In the genomic region with DNA sequence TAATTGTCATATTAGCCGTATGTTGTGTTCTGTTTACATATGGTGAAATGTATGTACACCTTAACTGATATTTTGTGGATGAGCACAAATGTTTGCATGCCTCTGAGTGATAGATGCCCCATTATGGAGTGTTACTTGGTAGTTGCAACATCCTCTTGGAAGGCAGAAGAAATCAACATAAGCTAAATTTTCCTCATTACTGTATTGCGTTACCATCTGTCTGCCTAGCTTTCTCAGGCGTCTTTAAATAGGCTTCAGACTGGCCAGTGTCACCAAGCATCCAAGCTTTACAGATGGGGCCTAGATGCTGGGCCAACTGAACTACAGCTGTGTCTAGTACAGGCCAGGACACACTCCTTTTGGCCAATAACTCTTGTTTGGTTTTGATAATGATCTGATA, we compare ENCODE assay signal across 1 cellular context.
TF ChIP-seq lines count a peak whose summit lies in the region.

No MANE protein-coding gene starts in this region.

TF ChIP-seq in WTC11, 78 proteins besides CTCF, POLR2A, EP300 and RAD21 (continued from another document):
- no peak for TF ChIP-seq ZNF423 (CRISPR knock-in tag; IDR thresholded peaks at IDR 0.05)
- TF ChIP-seq MYBL2 (CRISPR knock-in tag; IDR thresholded peaks at IDR 0.05), result no peak
- TF ChIP-seq TEAD1 (CRISPR knock-in tag; IDR thresholded peaks at IDR 0.05), result no peak
- TF ChIP-seq, protein P1, sequence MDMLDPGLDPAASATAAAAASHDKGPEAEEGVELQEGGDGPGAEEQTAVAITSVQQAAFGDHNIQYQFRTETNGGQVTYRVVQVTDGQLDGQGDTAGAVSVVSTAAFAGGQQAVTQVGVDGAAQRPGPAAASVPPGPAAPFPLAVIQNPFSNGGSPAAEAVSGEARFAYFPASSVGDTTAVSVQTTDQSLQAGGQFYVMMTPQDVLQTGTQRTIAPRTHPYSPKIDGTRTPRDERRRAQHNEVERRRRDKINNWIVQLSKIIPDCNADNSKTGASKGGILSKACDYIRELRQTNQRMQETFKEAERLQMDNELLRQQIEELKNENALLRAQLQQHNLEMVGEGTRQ (CRISPR knock-in tag; IDR thresholded peaks at IDR 0.05), result no peak
- no peak for TF ChIP-seq ZNF121 (CRISPR knock-in tag; IDR thresholded peaks at IDR 0.05)
- TF ChIP-seq RELA (CRISPR knock-in tag; IDR thresholded peaks at IDR 0.05; ENCODE audit: borderline replicate concordance), result no peak
- TF ChIP-seq, protein P2, sequence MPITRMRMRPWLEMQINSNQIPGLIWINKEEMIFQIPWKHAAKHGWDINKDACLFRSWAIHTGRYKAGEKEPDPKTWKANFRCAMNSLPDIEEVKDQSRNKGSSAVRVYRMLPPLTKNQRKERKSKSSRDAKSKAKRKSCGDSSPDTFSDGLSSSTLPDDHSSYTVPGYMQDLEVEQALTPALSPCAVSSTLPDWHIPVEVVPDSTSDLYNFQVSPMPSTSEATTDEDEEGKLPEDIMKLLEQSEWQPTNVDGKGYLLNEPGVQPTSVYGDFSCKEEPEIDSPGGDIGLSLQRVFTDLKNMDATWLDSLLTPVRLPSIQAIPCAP (CRISPR knock-in tag; IDR thresholded peaks at IDR 0.05), result no peak
- TF ChIP-seq ZNF138 (CRISPR knock-in tag; conservative IDR thresholded peaks at IDR 0.05), result no peak
- TF ChIP-seq NR3C1 (CRISPR knock-in tag; conservative IDR thresholded peaks at IDR 0.05; ENCODE audit: low read depth), result no peak
- no peak for TF ChIP-seq EMX1 (CRISPR knock-in tag; IDR thresholded peaks at IDR 0.05)
- no peak for TF ChIP-seq ZNF317 (CRISPR knock-in tag; IDR thresholded peaks at IDR 0.05; ENCODE audit: borderline replicate concordance, low read depth)
- no peak for TF ChIP-seq GABPB1 (CRISPR knock-in tag; IDR thresholded peaks at IDR 0.05)
- TF ChIP-seq CREM (CRISPR knock-in tag; IDR thresholded peaks at IDR 0.05), result no peak
- no peak for TF ChIP-seq FOXJ3 (CRISPR knock-in tag; IDR thresholded peaks at IDR 0.05; ENCODE audit: borderline replicate concordance)
